In genomic region chr7:105787793-105788192, GRCh38 we compare ENCODE assay signal across 12 cellular contexts.
DNase-seq lines count a peak whose midpoint lies in the region; ATAC-seq, FAIRE-seq and TF ChIP-seq lines count a peak whose summit lies in the region.
"Had no signal": no experiment of that assay in that cellular context is flagged by ENCODE, and none has a peak within 500 bp of the region (broad histone marks: within the 10 kb centered on the region; RNA-seq: fewer than 3 reads in every experiment).

No MANE protein-coding gene starts in this region.

- POLR2A ChIA-PET in A549 (lab: Yijun Ruan, JAX) (no interaction called here), HCT116 (lab: Charles Lee) (no interaction called here), K562 (lab: Yijun Ruan, JAX) (interaction anchor here (0.8 to 3.6 kb wide), 5 partner anchors 10 to 20 kb away, joined by 3 to 17 read pairs (median 5); no protein-coding TSS in a partner anchor)

- H3K4me1 ChIP-seq in A549 = peaks cover 24% of the 10 kb centered on the region
- peaks cover 12 to 58% of the 10 kb centered on the region in 2 experiments for H3K4me1 ChIP-seq in HCT116 (ENCODE audit: control insufficient read depth in 1 of 2, insufficient read depth in 2 of 2, low read length in 2 of 2)
- H3K4me1 ChIP-seq in K562 (replicated peaks in 1 of 2; ENCODE audit: control insufficient read depth in 2 of 2, insufficient read depth in 2 of 2, low read length in 2 of 2) = peaks cover 4 to 6% of the 10 kb centered on the region in 2 experiments; a peak in 3 of 5 replicates

- FAIRE-seq in A549 (lab: Jason Lieb, UNC) (no peak), K562 (lab: Jason Lieb, UNC) (no peak)
- FAIRE-seq: GM12891, H1 had no signal

- intact Hi-C loops in HCT116 (cut with micrococcal nuclease) (no loop called here), K562 (cut with micrococcal nuclease) (no loop called here)

- H3K9ac ChIP-seq in HCT116 (ENCODE audit: low read length) = no peak overlapping the region
- no peak overlapping the region for H3K9ac ChIP-seq in K562 (ENCODE audit: insufficient read depth in 1 of 2, low read depth in 2 of 2, low read length in 2 of 2)

- H3K36me3 ChIP-seq in HCT116 (ENCODE audit: control insufficient read depth in 1 of 2, insufficient read depth in 2 of 2, low read length in 2 of 2) (no peaks in the 10 kb centered on the region), K562 (ENCODE audit: control insufficient read depth, insufficient read depth, low read length) (no peaks in the 10 kb centered on the region)

- H3K4me2 ChIP-seq in A549 = 0 out of 3 replicates have a peak overlapping the region, but pooled peaks have one; percentile 3
- H3K4me2 ChIP-seq in HCT116 (ENCODE audit: low read length) = peak overlapping the region; percentile 26; the same call in 1 of the 2 replicates
- no peak overlapping the region for H3K4me2 ChIP-seq in K562 (ENCODE audit: insufficient read depth, low read length)

- ATAC-seq in A549 (no peak), HCT116 (no peak), K562 (peak; percentile 58; the same call in 1 of the 3 replicates), HG03045 (IDR thresholded peaks at IDR 0.05; ENCODE audit: unreplicated experiment) (no peak)

- H2AFZ ChIP-seq in HCT116 (ENCODE audit: low read depth, low read length, poor library complexity, severe bottlenecking) (no peak overlapping the region), K562 (ENCODE audit: low read depth, low read length) (no peak overlapping the region)

- H3K27me3 ChIP-seq in HCT116 (ENCODE audit: insufficient read depth, low read length) (no peaks in the 10 kb centered on the region), K562 (ENCODE audit: control insufficient read depth in 2 of 2, insufficient read depth in 2 of 2, low read length in 2 of 2) (peaks cover 0 to 19% of the 10 kb centered on the region in 2 experiments; a peak in 2 of 5 replicates)

- RAD21 ChIA-PET in HCT116 (lab: Charles Lee; ENCODE audit: low non-redundant PET in 1 of 2, low total read pairs in 2 of 2, uncharacterized antibody in 2 of 2, unreplicated experiment in 2 of 2) = no interaction called here

- no peaks in the 10 kb centered on the region for H4K20me1 ChIP-seq in HCT116 (ENCODE audit: insufficient read depth)
- H4K20me1 ChIP-seq in K562 (replicated peaks; ENCODE audit: control insufficient read depth, insufficient read depth, low read length) = peaks cover 13% of the 10 kb centered on the region

- DNase-seq in A549 (ENCODE audit: low read depth in 1 of 2, low spot score in 1 of 2) (no peak), HCT116 (ENCODE audit: low read depth, low spot score) (no peak), K562 (ENCODE audit: extremely low read depth in 1 of 4, low spot score in 3 of 4) (peak in 1 of 4 experiments; percentile 31), mesenteric fat pad (ENCODE audit: low spot score) (peak; percentile 55), NCI-H748 (lab: John Stamatoyannopoulos, UW; ENCODE audit: unreplicated experiment) (no peak), KBM-7 (no peak)
- no peak for DNase-seq in stimulated activated CD4-positive, alpha-beta T cell treated with anti-CD3 and anti-CD28 coated beads, Interleukin-12 subunit alpha, Interleukin-12 subunit beta, amount 100 ng/mL, for 4 hours
- DNase-seq: C1 segment of cervical spinal cord; CD4-positive, alpha-beta T cell had no signal

- WGBS in A549 (ENCODE audit: missing lambda C conversion rate) = 34% methylated on average over 3 of the region's 3 CpGs
- WGBS in K562 (ENCODE audit: insufficient coverage, low coverage, missing lambda C conversion rate) = 11% methylated on average over 3 of the region's 3 CpGs

- no peaks in the 10 kb centered on the region for H3K9me1 ChIP-seq in K562 (ENCODE audit: control insufficient read depth, insufficient read depth, low read length)

- TF ChIP-seq CTCF in A549 (IDR thresholded peaks at IDR 0.05) (no peak), HCT116 (IDR thresholded peaks at IDR 0.05 in 2 of 3, conservative IDR thresholded peaks at IDR 0.05 in 1 of 3; ENCODE audit: borderline replicate concordance in 1 of 3, insufficient read depth in 1 of 3, low read depth in 2 of 3, low read length in 2 of 3) (no peak), K562 (IDR thresholded peaks at IDR 0.05 in 2 of 3, conservative IDR thresholded peaks at IDR 0.05 in 1 of 3; ENCODE audit: insufficient read depth in 2 of 3, low read depth in 1 of 3, low read length in 3 of 3) (no peak)

- H3K9me2 ChIP-seq in HCT116 (ENCODE audit: insufficient read depth) = no peaks in the 10 kb centered on the region

- H3K27ac ChIP-seq in A549 (no peak overlapping the region), HCT116 (ENCODE audit: low read depth, low read length) (no peak overlapping the region), K562 (ENCODE audit: extremely low read depth, low read depth, low read length) (no peak overlapping the region)

- H3K4me3 ChIP-seq in A549 (no peak overlapping the region), HCT116 (replicated peaks in 1 of 2; ENCODE audit: low read depth in 1 of 2, low read length in 2 of 2) (no peak overlapping the region), K562 (no peak overlapping the region)

- in situ Hi-C loops in K562 (cut with MboI) = no loop called here
- in situ Hi-C loops in KBM-7 (cut with MboI; ENCODE audit: low pct_unique_long_range_greater_than_20kb, low sequenced_read_pairs) = no loop called here

- TF ChIP-seq EP300 in A549 (IDR thresholded peaks at IDR 0.05) (no peak), K562 (IDR thresholded peaks at IDR 0.05; ENCODE audit: low read length) (peak; percentile 74)

- no peak for TF ChIP-seq POLR2A in A549 (IDR thresholded peaks at IDR 0.05; ENCODE audit: low read length)
- TF ChIP-seq POLR2A in HCT116 (IDR thresholded peaks at IDR 0.05; ENCODE audit: borderline replicate concordance, extremely low read depth, insufficient read depth, insufficient read length) = no peak
- TF ChIP-seq POLR2A in K562 (conservative IDR thresholded peaks at IDR 0.05) = no peak

- TF ChIP-seq RAD21 in A549 (conservative IDR thresholded peaks at IDR 0.05 in 1 of 2, IDR thresholded peaks at IDR 0.05 in 1 of 2) = no peak
- no peak for TF ChIP-seq RAD21 in HCT116 (IDR thresholded peaks at IDR 0.05; ENCODE audit: low read depth)
- TF ChIP-seq RAD21 in K562 (CRISPR knock-in tag; conservative IDR thresholded peaks at IDR 0.05 in 1 of 2, IDR thresholded peaks at IDR 0.05 in 1 of 2) = no peak

- H3K79me2 ChIP-seq in HCT116 (ENCODE audit: insufficient read depth, low read length) (no peaks in the 10 kb centered on the region), K562 (ENCODE audit: control insufficient read depth, insufficient read depth, low read length) (no peaks in the 10 kb centered on the region)

- no peaks in the 10 kb centered on the region for H3K9me3 ChIP-seq in A549
- H3K9me3 ChIP-seq in HCT116 (ENCODE audit: control insufficient read depth in 1 of 2, insufficient read depth in 1 of 2, low read depth in 1 of 2, low read length in 2 of 2) = no peaks in the 10 kb centered on the region
- no peaks in the 10 kb centered on the region for H3K9me3 ChIP-seq in K562 (replicated peaks; ENCODE audit: control insufficient read depth, insufficient read depth, low read depth, low read length)

- CTCF ChIA-PET in A549 (lab: Yijun Ruan, JAX) (interaction anchor here (0.6 to 2.2 kb wide), 4 partner anchors 10 to 49 kb away, joined by 3 to 8 read pairs (median 4); no protein-coding TSS in a partner anchor), HCT116 (lab: Charles Lee) (interaction anchor here (0.8 kb wide), 1 partner anchor 10 kb away, joined by 3 read pairs; no protein-coding TSS in a partner anchor), K562 (lab: Yijun Ruan, JAX; ENCODE audit: low intra/inter-chr PET ratio) (no interaction called here)

- BruUV-seq in HCT116 (replicated peaks; lab: Mats Ljungman, UMichigan) (no TSS peak), K562 (replicated peaks; lab: Mats Ljungman, UMichigan) (no TSS peak)

TF ChIP-seq in A549, 52 proteins besides CTCF, POLR2A, EP300 and RAD21 (continues in another document):
- TF ChIP-seq HDAC2 (IDR thresholded peaks at IDR 0.05) (no peak), USF2 (IDR thresholded peaks at IDR 0.05) (no peak), EHF (CRISPR knock-in tag; IDR thresholded peaks at IDR 0.05) (no peak), JUNB (IDR thresholded peaks at IDR 0.05) (no peak), RFX5 (IDR thresholded peaks at IDR 0.05) (no peak), NFE2L2 (conservative IDR thresholded peaks at IDR 0.05; ENCODE audit: low read length) (no peak)

TF ChIP-seq in K562, 482 proteins besides CTCF, POLR2A, EP300 and RAD21 (continues in another document):
- TF ChIP-seq MBD1 (CRISPR knock-in tag; IDR thresholded peaks at IDR 0.05) (no peak), MED1 (CRISPR knock-in tag; IDR thresholded peaks at IDR 0.05; ENCODE audit: borderline replicate concordance) (no peak), GTF2F1 (IDR thresholded peaks at IDR 0.05; ENCODE audit: low read depth, low read length) (no peak), ZNF41 (CRISPR knock-in tag; conservative IDR thresholded peaks at IDR 0.05) (no peak), HNRNPUL1 (IDR thresholded peaks at IDR 0.05; ENCODE audit: low read length) (no peak), POLR2H (tag; IDR thresholded peaks at IDR 0.05; ENCODE audit: low read depth) (no peak), TFE3 (CRISPR knock-in tag; IDR thresholded peaks at IDR 0.05) (no peak), RFX5 (IDR thresholded peaks at IDR 0.05; ENCODE audit: low read depth, low read length) (no peak)

Comparison
In these comparisons a context has a peak if more than half of its experiments do, and no peak if none do; other contexts are left out.
1. Of the 35 proteins assayed by ChIP-seq in both K562 and A549: peak only in K562: EP300, MAZ, USF2 and ZFP36; only in A549: none; in both: none; in neither: 28; mixed calls (peak in some experiments, not most) for 3.